In the genomic region with DNA sequence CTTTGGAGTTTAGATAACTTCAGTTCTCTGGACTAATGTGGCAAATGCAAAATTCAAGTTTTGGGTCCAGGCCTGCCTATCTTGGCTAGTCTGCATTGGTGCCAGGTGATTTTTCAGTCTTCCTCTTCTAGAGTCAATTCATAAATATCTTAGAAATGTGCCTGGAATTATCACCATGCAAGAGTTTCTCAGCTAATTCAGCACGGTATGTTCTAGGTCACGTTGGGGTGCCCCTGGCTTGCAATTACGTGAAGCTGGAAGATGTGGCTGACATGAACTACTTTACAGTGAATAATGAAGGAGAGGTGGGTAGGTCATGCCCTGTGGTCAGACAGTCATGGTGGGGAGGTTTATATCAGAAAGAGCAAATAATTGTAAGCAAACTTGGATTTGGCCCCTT, we compare ENCODE assay signal across 22 cellular contexts. TPM values are rescaled to one million over a fixed set of nuclear protein-coding genes. Genes with fewer than 3 reads are reported as not detected.
"Had no signal": no experiment of that assay in that cellular context is flagged by ENCODE, and none has a peak within 500 bp of the region (broad histone marks: within the 10 kb centered on the region; RNA-seq: fewer than 3 reads in every experiment).

No MANE protein-coding gene starts in this region.

- H3K4me3 Mint-ChIP-seq: dendritic cell treated with granulocyte-macrophage colony-stimulating factor and Interleukin-4, amounts not matched to agents 40 ng/mL and 50 ng/mL, for 4 days; immature natural killer cell; memory B cell; mesothelial cell of epicardium; natural killer cell treated with Interleukin-12 subunit alpha and Interleukin-12 subunit beta and Interleukin-15 and Interleukin-18, amount 100 ng/mL, for 72 hours; neural progenitor cell; stimulated activated memory B cell treated with anti-CD40 and anti-IgM and Interleukin-4, amounts not matched to agents 10 μg/mL and 1 μg/mL and 100 μg/mL, for 72 hours; stimulated activated naive CD8-positive, alpha-beta T cell treated with anti-CD3 and anti-CD28 coated beads, Interleukin-15, amount 100 ng/mL, for 72 hours had no signal

- H3K36me3 ChIP-seq: neural progenitor cell had no signal

- H3K27ac ChIP-seq: esophagus squamous epithelium, foreskin keratinocyte, left ventricle myocardium inferior, lower lobe of right lung, neural progenitor cell, pancreas, tibial nerve had no signal

- H3K4me2 ChIP-seq: neural progenitor cell had no signal

- H3K9ac ChIP-seq: neural progenitor cell had no signal

- H3K4me1 Mint-ChIP-seq: immature natural killer cell; memory B cell; mesothelial cell of epicardium; neural progenitor cell; stimulated activated memory B cell treated with anti-CD40 and anti-IgM and Interleukin-4, amounts not matched to agents 10 μg/mL and 1 μg/mL and 100 μg/mL, for 72 hours; stimulated activated naive CD8-positive, alpha-beta T cell treated with anti-CD3 and anti-CD28 coated beads, Interleukin-15, amount 100 ng/mL, for 72 hours had no signal

- H3K4me1 ChIP-seq: esophagus squamous epithelium, foreskin keratinocyte, lower lobe of right lung, pancreas, tibial nerve had no signal

- DNase-seq: esophagus squamous epithelium; foreskin keratinocyte; immature natural killer cell; kidney; left cardiac atrium; left ventricle myocardium inferior; lower lobe of right lung; nucleus accumbens; pancreas; right cardiac atrium; stimulated activated CD4-positive, alpha-beta T cell treated with anti-CD3 and anti-CD28 coated beads, Interleukin-4, amount 100 ng/mL, for 1 hour; stimulated activated CD8-positive, alpha-beta memory T cell treated with anti-CD3 and anti-CD28 coated beads, Interleukin-4, amount 100 ng/mL, for 48 hours; stimulated activated naive CD8-positive, alpha-beta T cell treated with anti-CD3 and anti-CD28 coated beads, Interleukin-15, amount 100 ng/mL, for 72 hours; testis had no signal

- H3K36me3 Mint-ChIP-seq: mesothelial cell of epicardium, neural progenitor cell had no signal

- H3K27me3 ChIP-seq: esophagus squamous epithelium, foreskin keratinocyte, neural progenitor cell, pancreas, testis, tibial nerve had no signal

- H3K4me3 ChIP-seq: esophagus squamous epithelium, left ventricle myocardium inferior, lower lobe of right lung, neural progenitor cell, pancreas, testis, tibial nerve had no signal

- H3K27me3 Mint-ChIP-seq: dendritic cell treated with granulocyte-macrophage colony-stimulating factor and Interleukin-4, amounts not matched to agents 40 ng/mL and 50 ng/mL, for 4 days; memory B cell; natural killer cell treated with Interleukin-12 subunit alpha and Interleukin-12 subunit beta and Interleukin-15 and Interleukin-18, amount 100 ng/mL, for 72 hours; stimulated activated memory B cell treated with anti-CD40 and anti-IgM and Interleukin-4, amounts not matched to agents 10 μg/mL and 1 μg/mL and 100 μg/mL, for 72 hours; stimulated activated naive CD8-positive, alpha-beta T cell treated with anti-CD3 and anti-CD28 coated beads, Interleukin-15, amount 100 ng/mL, for 72 hours had no signal

- H2AFZ ChIP-seq: neural progenitor cell had no signal

- H3K9me3 Mint-ChIP-seq: dendritic cell treated with granulocyte-macrophage colony-stimulating factor and Interleukin-4, amounts not matched to agents 40 ng/mL and 50 ng/mL, for 4 days; immature natural killer cell; memory B cell; mesothelial cell of epicardium; natural killer cell treated with Interleukin-12 subunit alpha and Interleukin-12 subunit beta and Interleukin-15 and Interleukin-18, amount 100 ng/mL, for 72 hours; neural progenitor cell; stimulated activated memory B cell treated with anti-CD40 and anti-IgM and Interleukin-4, amounts not matched to agents 10 μg/mL and 1 μg/mL and 100 μg/mL, for 72 hours; stimulated activated naive CD8-positive, alpha-beta T cell treated with anti-CD3 and anti-CD28 coated beads, Interleukin-15, amount 100 ng/mL, for 72 hours had no signal

- H3K27ac Mint-ChIP-seq: dendritic cell treated with granulocyte-macrophage colony-stimulating factor and Interleukin-4, amounts not matched to agents 40 ng/mL and 50 ng/mL, for 4 days; memory B cell; mesothelial cell of epicardium; neural progenitor cell; progenitor cell of endocrine pancreas; stimulated activated memory B cell treated with anti-CD40 and anti-IgM and Interleukin-4, amounts not matched to agents 10 μg/mL and 1 μg/mL and 100 μg/mL, for 72 hours had no signal

- H3K9me3 ChIP-seq: esophagus squamous epithelium, left ventricle myocardium inferior, lower lobe of right lung, pancreas, testis, tibial nerve had no signal

RNA-seq across cellular contexts. Expression of a gene that starts 47.8 kb away (rescaled TPM):
- total RNA-seq: foreskin keratinocyte, mesothelial cell of epicardium had no signal
- polyA plus RNA-seq: foreskin keratinocyte had no signal
